16 cellular contexts compared by ENCODE assay signal in the genomic region with DNA sequence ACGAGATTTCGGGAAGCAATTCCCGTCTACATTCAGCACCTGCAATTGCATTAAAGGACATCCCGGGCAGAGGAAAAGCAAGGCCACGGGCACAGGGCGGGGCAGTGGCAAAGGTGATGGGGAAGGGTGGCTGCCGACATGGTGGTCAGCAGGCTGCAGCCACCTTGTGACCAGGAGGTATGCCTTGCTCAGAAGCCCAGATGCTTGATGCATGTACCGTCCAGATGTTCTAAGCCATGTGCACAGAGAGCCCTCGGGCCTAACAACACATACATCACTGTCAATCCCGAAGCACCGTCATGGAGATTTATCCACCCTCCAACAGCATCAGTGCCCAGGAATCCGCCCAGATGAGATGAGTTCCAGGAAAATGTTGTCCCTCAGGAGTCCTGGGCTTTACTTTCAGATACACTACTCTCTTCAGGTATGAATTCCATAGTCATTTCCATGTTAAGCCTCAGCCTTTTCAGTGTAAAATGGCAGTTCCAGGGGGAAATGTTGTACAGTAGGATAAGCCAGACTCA.
DNase-seq lines count a peak whose midpoint lies in the region; TF ChIP-seq lines count a peak whose summit lies in the region.
"Had no signal": no experiment of that assay in that cellular context is flagged by ENCODE, and none has a peak within 500 bp of the region (broad histone marks: within the 10 kb centered on the region; RNA-seq: fewer than 3 reads in every experiment).

No MANE protein-coding gene starts in this region.

- intact Hi-C loops in sigmoid colon (cut with DNase I): loop anchor here (10.0 kb wide), 2 partner anchors 728 to 1368 kb away; no protein-coding TSS in a partner anchor

- H3K36me3 ChIP-seq in HEK293 (ENCODE audit: control insufficient read depth in 2 of 2, insufficient read depth in 1 of 2, low read length in 2 of 2) (no peaks in the 10 kb centered on the region), sigmoid colon (no peaks in the 10 kb centered on the region)
- H3K36me3 ChIP-seq: neutrophil had no signal

- CTCF ChIA-PET in HEK293 (lab: Yijun Ruan, JAX): interaction anchor here (0.7 kb wide), 1 partner anchor 613 kb away, joined by 3 read pairs; no protein-coding TSS in a partner anchor

- H3K27ac ChIP-seq in HEK293 (ENCODE audit: extremely low read depth, low read depth, low read length) (peak overlapping the region; percentile 35; the same call in 1 of the 2 replicates), sigmoid colon (peak overlapping the region in 3 of 4 donors; percentile 72 to 83 (median 83))
- H3K27ac ChIP-seq: foreskin keratinocyte, neutrophil, testis had no signal

- no peak for TF ChIP-seq POLR2A in sigmoid colon (IDR thresholded peaks at IDR 0.05)

- WGBS in sigmoid colon, 2 donors: 69 to 85% methylated on average over 12 of the region's 12 CpGs

- TF ChIP-seq EP300 in sigmoid colon (IDR thresholded peaks at IDR 0.05): no peak

- TF ChIP-seq CTCF in HEK293 (tag by site-specific recombination; IDR thresholded peaks at IDR 0.05) (no peak), sigmoid colon (IDR thresholded peaks at IDR 0.05) (no peak)

- H3K4me3 ChIP-seq in HEK293 (ENCODE audit: low read depth, low read length) (no peak overlapping the region), sigmoid colon (no peak overlapping the region)
- H3K4me3 ChIP-seq: testis had no signal

- POLR2A ChIA-PET in HEK293 (lab: Yijun Ruan, JAX): interaction anchor here (0.5 kb wide), 1 partner anchor 30 kb away, joined by 3 read pairs; no protein-coding TSS in a partner anchor

- in situ Hi-C loops in KBM-7 (cut with MboI; ENCODE audit: low pct_unique_long_range_greater_than_20kb, low sequenced_read_pairs): no loop called here

- H3K4me1 ChIP-seq in HEK293 (ENCODE audit: control insufficient read depth, insufficient read depth, low read length) (peaks cover 4% of the 10 kb centered on the region), sigmoid colon (peaks cover 2 to 80% (median 63%) of the 10 kb centered on the region in 4 donors)
- H3K4me1 ChIP-seq: foreskin keratinocyte had no signal

- H3K9me3 ChIP-seq in HEK293 (ENCODE audit: control insufficient read depth, insufficient read depth, low read depth, low read length): no peaks in the 10 kb centered on the region
- no peaks in the 10 kb centered on the region for H3K9me3 ChIP-seq in sigmoid colon
- H3K9me3 ChIP-seq: neutrophil, testis had no signal

- no peaks in the 10 kb centered on the region for H3K27me3 ChIP-seq in sigmoid colon
- H3K27me3 ChIP-seq: testis had no signal

- DNase-seq in amniotic epithelial cell (ENCODE audit: low read depth): peak; percentile 15
- DNase-seq in islet precursor cell: peak; percentile 55
- DNase-seq in sigmoid colon: peak; percentile 60
- DNase-seq in epidermal melanocyte (ENCODE audit: insufficient read length, low spot score): no peak
- DNase-seq in KBM-7: no peak
- no peak for DNase-seq in C1 segment of cervical spinal cord (lab: John Stamatoyannopoulos, UW)
- DNase-seq: activated CD8-positive, alpha-beta T cell treated with anti-CD3 and anti-CD28 coated beads for 36 hours; NCI-H1436; NCI-H774; OCI-M1; right cardiac atrium; SIG-M5; testis had no signal

TF ChIP-seq in HEK293, 187 proteins besides CTCF, POLR2A, EP300 and RAD21:
- TF ChIP-seq ZBTB48 (tag by site-specific recombination; IDR thresholded peaks at IDR 0.05) (no peak), ZNF785 (tag by site-specific recombination; IDR thresholded peaks at IDR 0.05) (no peak), ZNF473 (tag by site-specific recombination; IDR thresholded peaks at IDR 0.05) (no peak), ZNF114 (tag by site-specific recombination; IDR thresholded peaks at IDR 0.05) (no peak), ZNF140 (tag by site-specific recombination; IDR thresholded peaks at IDR 0.05) (no peak), ZNF555 (tag by site-specific recombination; conservative IDR thresholded peaks at IDR 0.05) (no peak), ZBTB7A (tag by site-specific recombination; IDR thresholded peaks at IDR 0.05; ENCODE audit: low read depth) (no peak), ZNF169 (tag by site-specific recombination; IDR thresholded peaks at IDR 0.05) (no peak), ZNF664 (tag by site-specific recombination; IDR thresholded peaks at IDR 0.05) (no peak)
- TF ChIP-seq, protein P1, sequence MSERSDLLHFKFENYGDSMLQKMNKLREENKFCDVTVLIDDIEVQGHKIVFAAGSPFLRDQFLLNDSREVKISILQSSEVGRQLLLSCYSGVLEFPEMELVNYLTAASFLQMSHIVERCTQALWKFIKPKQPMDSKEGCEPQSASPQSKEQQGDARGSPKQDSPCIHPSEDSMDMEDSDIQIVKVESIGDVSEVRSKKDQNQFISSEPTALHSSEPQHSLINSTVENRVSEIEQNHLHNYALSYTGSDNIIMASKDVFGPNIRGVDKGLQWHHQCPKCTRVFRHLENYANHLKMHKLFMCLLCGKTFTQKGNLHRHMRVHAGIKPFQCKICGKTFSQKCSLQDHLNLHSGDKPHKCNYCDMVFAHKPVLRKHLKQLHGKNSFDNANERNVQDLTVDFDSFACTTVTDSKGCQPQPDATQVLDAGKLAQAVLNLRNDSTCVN (tag by site-specific recombination; optimal IDR thresholded peaks at IDR 0.05): no peak

Comparison
In these comparisons a context has a peak if more than half of its experiments do, and no peak if none do; other contexts are left out.
1. DNase-seq: peak in amniotic epithelial cell (single experiment), islet precursor cell (single experiment) and sigmoid colon (single experiment); none in epidermal melanocyte (single experiment), KBM-7 (single experiment) and C1 segment of cervical spinal cord (0 of 14).